24 cellular contexts compared by ENCODE assay signal in the genomic region with DNA sequence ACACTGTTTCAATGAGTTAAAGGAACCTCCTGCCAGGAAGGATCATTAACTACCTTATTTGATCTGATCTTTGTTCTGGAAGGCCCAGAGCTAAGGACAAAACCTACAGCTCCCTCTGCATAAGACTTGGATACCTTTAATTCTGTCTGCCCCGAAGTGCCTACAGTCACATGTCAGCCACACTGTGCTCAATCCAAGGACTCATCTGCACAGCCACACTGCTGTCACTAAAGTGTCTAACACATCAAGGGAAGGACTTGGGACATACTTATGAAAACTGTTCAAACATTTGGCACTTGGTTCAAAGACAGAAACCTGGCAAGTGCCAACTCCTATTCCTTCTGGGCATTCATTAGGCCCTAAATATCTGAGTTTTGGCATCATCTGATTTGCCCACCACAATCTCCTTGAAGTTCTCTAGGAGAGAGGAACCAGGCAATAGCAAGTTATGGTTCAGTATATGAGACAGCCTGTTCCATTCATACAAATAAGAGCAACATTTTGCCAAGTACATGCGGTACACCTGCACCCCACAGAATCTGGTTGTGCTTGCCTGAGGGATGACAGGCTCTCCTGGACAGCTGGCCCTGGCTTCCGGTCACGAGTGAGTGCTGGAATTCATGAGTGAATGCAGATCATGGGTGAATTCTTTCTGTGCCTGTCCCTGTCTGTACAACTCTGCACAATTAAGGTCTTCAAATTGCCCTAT.
"Had no signal": no experiment of that assay in that cellular context is flagged by ENCODE, and none has a peak within 500 bp of the region (broad histone marks: within the 10 kb centered on the region; RNA-seq: fewer than 3 reads in every experiment).

No MANE protein-coding gene starts in this region.

- H3K4me3 ChIP-seq: dorsolateral prefrontal cortex, esophagus squamous epithelium, gastrocnemius medialis, smooth muscle cell, testis had no signal

- H3K9me3 Mint-ChIP-seq: activated naive CD4-positive, alpha-beta T cell treated with anti-CD3 and anti-CD28 coated beads, Interleukin-2, amount 50 U/mL, for 24 hours; effector memory CD8-positive, alpha-beta T cell; natural killer cell had no signal

- H3K4me3 Mint-ChIP-seq: activated naive CD4-positive, alpha-beta T cell treated with anti-CD3 and anti-CD28 coated beads, Interleukin-2, amount 50 U/mL, for 24 hours; brain; effector memory CD8-positive, alpha-beta T cell; natural killer cell; type B pancreatic cell had no signal

- H2AFZ ChIP-seq: parathyroid adenoma had no signal

- H3K4me2 ChIP-seq: smooth muscle cell had no signal

- ATAC-seq: effector memory CD8-positive, alpha-beta T cell; gastrocnemius medialis; left lobe of liver; natural killer cell; sciatic nerve had no signal

- H3K36me3 ChIP-seq: esophagus squamous epithelium, gastrocnemius medialis had no signal

- H3K36me3 Mint-ChIP-seq: activated naive CD4-positive, alpha-beta T cell treated with anti-CD3 and anti-CD28 coated beads, Interleukin-2, amount 50 U/mL, for 24 hours; brain; natural killer cell; type B pancreatic cell had no signal

- H3K27ac Mint-ChIP-seq: activated naive CD4-positive, alpha-beta T cell treated with anti-CD3 and anti-CD28 coated beads, Interleukin-2, amount 50 U/mL, for 24 hours; brain; effector memory CD8-positive, alpha-beta T cell; natural killer cell; type B pancreatic cell had no signal

- H3K4me1 ChIP-seq: gastrocnemius medialis, parathyroid adenoma, testis had no signal

- H3K9ac ChIP-seq: parathyroid adenoma had no signal

- H3K27ac ChIP-seq: dorsolateral prefrontal cortex, esophagus squamous epithelium, gastrocnemius medialis, parathyroid adenoma, testis, VCaP had no signal

- DNase-seq: activated CD4-positive, CD25-positive, alpha-beta regulatory T cell treated with anti-CD3 and anti-CD28 coated beads, Interleukin-2, amount 50 U/mL, for 72 hours; activated gamma-delta T cell treated with Interleukin-2 at 50 U/mL for 16 hours; activated T-cell treated with anti-CD3 and anti-CD28 coated beads, Interleukin-2, amount 50 U/mL, for 1 hour; aorta; central memory CD4-positive, alpha-beta T cell; dorsolateral prefrontal cortex; effector memory CD8-positive, alpha-beta T cell; esophagus squamous epithelium; gastrocnemius medialis; kidney; midbrain; natural killer cell; stimulated activated CD4-positive, alpha-beta T cell treated with anti-CD3 and anti-CD28 coated beads, Interleukin-15, amount 100 ng/mL, for 24 hours; stimulated activated CD4-positive, alpha-beta T cell treated with anti-CD3 and anti-CD28 coated beads, Interleukin-2, amount 100 ng/mL, for 48 hours; stimulated activated naive CD4-positive, alpha-beta T cell; testis had no signal

- H3K4me1 Mint-ChIP-seq: activated naive CD4-positive, alpha-beta T cell treated with anti-CD3 and anti-CD28 coated beads, Interleukin-2, amount 50 U/mL, for 24 hours; natural killer cell had no signal

- H3K27me3 Mint-ChIP-seq: activated naive CD4-positive, alpha-beta T cell treated with anti-CD3 and anti-CD28 coated beads, Interleukin-2, amount 50 U/mL, for 24 hours; brain; type B pancreatic cell had no signal

- H3K9me3 ChIP-seq: gastrocnemius medialis, testis had no signal

- H3K27me3 ChIP-seq: dorsolateral prefrontal cortex, esophagus squamous epithelium, gastrocnemius medialis, testis had no signal

- H3K79me2 ChIP-seq: parathyroid adenoma had no signal
